In the genomic region with DNA sequence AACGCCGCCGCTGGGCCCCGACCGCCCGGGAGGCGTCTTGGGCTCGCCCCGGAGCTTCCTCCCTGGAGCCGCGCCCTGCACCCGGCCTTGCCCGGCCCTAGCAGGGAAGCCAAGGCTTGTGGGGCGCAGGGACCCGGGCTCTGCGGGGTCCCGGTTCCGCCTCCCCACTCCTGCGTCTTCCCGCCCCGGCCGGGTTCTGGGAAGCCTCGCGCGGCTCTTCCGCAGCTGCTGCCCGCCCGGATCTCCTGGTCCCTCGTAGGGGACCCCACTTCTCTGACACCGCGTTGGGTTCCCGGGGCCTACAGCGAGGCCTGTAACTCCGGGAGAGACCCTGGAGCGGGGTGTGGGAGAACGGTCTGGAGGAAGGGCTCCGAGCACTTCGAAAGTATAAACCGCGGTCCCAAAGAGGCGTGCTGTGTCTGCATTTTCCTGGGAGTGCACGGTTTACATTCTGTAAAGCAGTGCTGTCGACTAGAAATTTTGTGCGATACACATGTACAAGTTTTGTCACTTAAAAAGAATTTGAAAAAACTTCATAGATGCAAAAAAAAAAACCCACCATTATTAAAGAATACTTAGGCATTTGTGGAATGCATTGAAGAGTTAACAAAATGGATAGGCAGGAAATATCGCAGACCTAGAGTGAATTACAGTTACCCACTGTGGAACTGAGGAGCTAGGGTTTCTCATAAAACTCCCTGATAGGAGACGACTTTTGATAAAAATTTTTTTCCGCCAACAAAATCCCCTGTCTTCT, we compare ENCODE assay signal across 8 cellular contexts. TPM values are rescaled to one million over a fixed set of nuclear protein-coding genes. Genes with fewer than 3 reads are reported as not detected.
DNase-seq lines count a peak whose midpoint lies in the region; ATAC-seq and TF ChIP-seq lines count a peak whose summit lies in the region.
"Not testable (repeated sequence)": the region's sequence is repeated elsewhere in the genome, so short reads cannot be mapped to it uniquely, and the experiment has no call there.

No MANE protein-coding gene starts in this region.

- TF ChIP-seq POLR2A in body of pancreas (IDR thresholded peaks at IDR 0.05); prostate gland (IDR thresholded peaks at IDR 0.05): not testable (repeated sequence)

- H3K27me3 ChIP-seq in DND-41 (ENCODE audit: insufficient read depth, low read length, poor library complexity); Karpas-422 (ENCODE audit: low read length); body of pancreas; lower lobe of right lung (ENCODE audit: low read depth); prostate gland (replicated peaks; ENCODE audit: insufficient read depth); tibial artery: not testable (repeated sequence)

- TF ChIP-seq CTCF in DND-41 (IDR thresholded peaks at IDR 0.05; ENCODE audit: borderline replicate concordance, extremely low read depth, low read length, poor library complexity, severe bottlenecking); body of pancreas (IDR thresholded peaks at IDR 0.05); fibroblast of pulmonary artery (IDR thresholded peaks at IDR 0.05; ENCODE audit: low read length, missing control alignments); lower lobe of right lung (IDR thresholded peaks at IDR 0.05); prostate gland (IDR thresholded peaks at IDR 0.05); tibial artery (IDR thresholded peaks at IDR 0.05): not testable (repeated sequence)

- peak overlapping the region; percentile 70 for H3K4me2 ChIP-seq in DND-41 (ENCODE audit: insufficient read depth, low read length)
- peak overlapping the region; percentile 79 for H3K4me2 ChIP-seq in Karpas-422 (ENCODE audit: low read depth, low read length, poor library complexity, severe bottlenecking)

- not testable (repeated sequence) for H3K9me2 ChIP-seq in Karpas-422 (replicated peaks; ENCODE audit: insufficient read depth, low read length)

- not testable (repeated sequence) for H2AFZ ChIP-seq in DND-41 (ENCODE audit: low read depth, low read length); Karpas-422 (ENCODE audit: low read length)

- H3K9ac ChIP-seq in DND-41 (ENCODE audit: low read depth, low read length) (peak overlapping the region; percentile 87), Karpas-422 (ENCODE audit: low read length) (peak overlapping the region; percentile 64)

- H3K27ac ChIP-seq in DND-41 (ENCODE audit: low read length) = peak overlapping the region; percentile 70
- not testable (repeated sequence) for H3K27ac ChIP-seq in Karpas-422 (ENCODE audit: low read length)
- H3K27ac ChIP-seq in body of pancreas = peak overlapping the region in 3 of 4 donors; percentile 55 to 61 (median 58)
- H3K27ac ChIP-seq in lower lobe of right lung = peak overlapping the region; percentile 83
- H3K27ac ChIP-seq in prostate gland = peak overlapping the region; percentile 58 to 60
- H3K27ac ChIP-seq in tibial artery = peak overlapping the region; percentile 58 to 75

- H3K36me3 Mint-ChIP-seq in activated CD4-positive, alpha-beta T cell treated with anti-CD3 and anti-CD28 coated beads, Interleukin-2, amount 10 ng/mL, durations not matched to agents 24 days and 14 days (ENCODE audit: low read depth) = not testable (repeated sequence)

- H3K9me3 Mint-ChIP-seq in activated CD4-positive, alpha-beta T cell treated with anti-CD3 and anti-CD28 coated beads, Interleukin-2, amount 10 ng/mL, durations not matched to agents 24 days and 14 days = not testable (repeated sequence)

- peak overlapping the region; percentile 80 for H3K4me3 Mint-ChIP-seq in activated CD4-positive, alpha-beta T cell treated with anti-CD3 and anti-CD28 coated beads, Interleukin-2, amount 10 ng/mL, durations not matched to agents 24 days and 14 days

- not testable (repeated sequence) for H3K27ac Mint-ChIP-seq in activated CD4-positive, alpha-beta T cell treated with anti-CD3 and anti-CD28 coated beads, Interleukin-2, amount 10 ng/mL, durations not matched to agents 24 days and 14 days

- intact Hi-C loops in activated CD4-positive, alpha-beta T cell treated with anti-CD3 and anti-CD28 coated beads, Interleukin-2, amount 10 ng/mL, durations not matched to agents 24 days and 14 days (cut with micrococcal nuclease); body of pancreas (cut with DNase I); lower lobe of right lung (cut with DNase I); prostate gland (cut with DNase I); tibial artery (cut with DNase I; ENCODE audit: low total_unique reads): not testable (repeated sequence)

- ATAC-seq in DND-41 (ENCODE audit: insufficient read depth, low read depth); body of pancreas; lower lobe of right lung: not testable (repeated sequence)

- not testable (repeated sequence) for H3K9me3 ChIP-seq in DND-41 (ENCODE audit: insufficient read depth, low read length, severe bottlenecking); Karpas-422 (ENCODE audit: low read length); body of pancreas; lower lobe of right lung; prostate gland; tibial artery

- peak; percentile 38 for DNase-seq in DND-41
- peak; percentile 34 for DNase-seq in Karpas-422
- DNase-seq in activated CD4-positive, alpha-beta T cell treated with anti-CD3 and anti-CD28 coated beads, Interleukin-2, amount 10 ng/mL, durations not matched to agents 24 days and 14 days = peak; percentile 77
- DNase-seq in body of pancreas; fibroblast of pulmonary artery (ENCODE audit: low read depth); lower lobe of right lung; prostate gland (ENCODE audit: low spot score); tibial artery: not testable (repeated sequence)

- WGBS in body of pancreas, 2 donors = 1 to 5% methylated on average over 10 to 26 of the region's 47 CpGs
- WGBS in prostate gland = 1% methylated on average over 20 of the region's 47 CpGs

- H3K79me2 ChIP-seq in DND-41 (ENCODE audit: insufficient read depth, low read length) = peaks cover 12% of the 10 kb centered on the region
- H3K79me2 ChIP-seq in Karpas-422 (ENCODE audit: low read length) = not testable (repeated sequence)

- H3K4me1 ChIP-seq in DND-41 (ENCODE audit: insufficient read depth, low read length) (peaks cover 25% of the 10 kb centered on the region), tibial artery (peaks cover 0 to 18% (median 9%) of the 10 kb centered on the region in 4 donors)
- not testable (repeated sequence) for H3K4me1 ChIP-seq in Karpas-422 (ENCODE audit: low read length); body of pancreas; lower lobe of right lung; prostate gland (replicated peaks)

- H3K4me1 Mint-ChIP-seq in activated CD4-positive, alpha-beta T cell treated with anti-CD3 and anti-CD28 coated beads, Interleukin-2, amount 10 ng/mL, durations not matched to agents 24 days and 14 days = peaks cover 20% of the 10 kb centered on the region

- H3K27me3 Mint-ChIP-seq in activated CD4-positive, alpha-beta T cell treated with anti-CD3 and anti-CD28 coated beads, Interleukin-2, amount 10 ng/mL, durations not matched to agents 24 days and 14 days = not testable (repeated sequence)

- not testable (repeated sequence) for H3K36me3 ChIP-seq in DND-41 (ENCODE audit: insufficient read depth, low read length); Karpas-422 (ENCODE audit: insufficient read depth, low read length); body of pancreas (replicated peaks in 1 of 2; ENCODE audit: insufficient read depth in 1 of 2, low read depth in 2 of 2); lower lobe of right lung; prostate gland; tibial artery

- peak overlapping the region; percentile 59 to 67; a peak in 3 of 4 replicates for H3K4me3 ChIP-seq in DND-41 (ENCODE audit: low read depth in 1 of 2, low read length in 2 of 2)
- peak overlapping the region; percentile 64 for H3K4me3 ChIP-seq in Karpas-422 (ENCODE audit: low read length)
- peak overlapping the region; percentile 26 to 48 for H3K4me3 ChIP-seq in body of pancreas
- H3K4me3 ChIP-seq in fibroblast of pulmonary artery (replicated peaks; ENCODE audit: low read depth, low read length) = peak overlapping the region; percentile 63
- peak overlapping the region; percentile 60 for H3K4me3 ChIP-seq in lower lobe of right lung
- peak overlapping the region; percentile 54 to 57 for H3K4me3 ChIP-seq in prostate gland
- H3K4me3 ChIP-seq in tibial artery = peak overlapping the region; percentile 67 to 70

- H4K20me1 ChIP-seq in DND-41 (ENCODE audit: insufficient read depth, low read length); Karpas-422 (ENCODE audit: insufficient read depth, low read depth, low read length): not testable (repeated sequence)

RNA-seq across cellular contexts. Expression of gene RABL2A, which starts 42.6 kb away (rescaled TPM):
- total RNA-seq in Karpas-422 (2014; rRNA removed; shearing (Covaris generic); ENCODE audit: low replicate concordance) = 17.5 and 38.5 TPM in 2 replicates
- 21.6 and 23.5 TPM in 2 replicates for total RNA-seq in activated CD4-positive, alpha-beta T cell treated with anti-CD3 and anti-CD28 coated beads, Interleukin-2, amount 10 ng/mL, durations not matched to agents 24 days and 14 days
- total RNA-seq in body of pancreas (10 to 100 TPM; 15.0 to 23.1 TPM), lower lobe of right lung (28.9 TPM), prostate gland (10 to 100 TPM; 14.7 to 29.2 TPM)
